8 cellular contexts compared by ENCODE assay signal in the genomic region with DNA sequence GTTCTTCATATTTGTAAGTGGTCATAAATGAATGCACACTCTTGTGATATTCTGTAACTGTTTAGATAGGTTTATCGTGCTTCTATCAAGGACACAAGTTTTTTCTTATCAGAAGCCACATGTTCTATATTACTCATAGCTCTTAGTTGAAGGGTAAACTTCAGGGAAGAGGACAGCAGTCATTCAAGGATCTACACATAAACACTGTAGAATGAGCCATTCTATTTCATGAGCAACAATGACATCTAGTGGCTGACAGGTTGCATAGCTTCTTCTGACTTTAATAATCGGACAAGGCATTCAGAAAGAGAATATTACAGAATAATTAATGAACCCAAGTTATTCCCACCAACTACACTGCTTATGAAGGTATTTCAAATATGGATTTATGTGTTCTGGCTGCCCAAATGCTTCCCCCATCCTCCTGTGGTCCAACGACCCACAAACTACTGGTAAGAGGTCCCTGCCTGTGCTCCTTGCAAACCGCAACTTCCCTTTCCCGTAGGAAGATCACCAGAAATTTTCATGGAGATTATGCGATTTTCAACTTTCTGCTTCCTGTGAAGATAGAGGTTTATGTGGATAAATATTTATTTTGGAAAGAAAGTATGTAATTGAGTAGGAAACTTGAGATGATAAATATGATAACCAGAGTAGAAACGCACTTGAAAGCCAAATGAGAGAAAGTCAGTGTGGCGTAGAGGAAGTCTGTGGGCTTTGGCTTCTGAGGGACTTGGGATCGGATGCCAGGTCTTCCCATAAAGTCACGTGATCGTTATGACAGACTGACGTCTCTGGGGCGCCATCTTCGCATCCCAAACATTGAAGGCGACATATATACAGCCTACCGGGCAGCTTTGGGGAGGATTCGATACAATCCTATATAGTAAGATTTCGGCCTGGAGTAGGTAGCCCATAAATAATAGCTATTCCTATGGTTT. TPM values are rescaled to one million over a fixed set of nuclear protein-coding genes. Genes with fewer than 3 reads are reported as not detected.
DNase-seq lines count a peak whose midpoint lies in the region; ATAC-seq and TF ChIP-seq lines count a peak whose summit lies in the region.

No MANE protein-coding gene starts in this region.

- peaks cover 32% of the 10 kb centered on the region for H3K27me3 Mint-ChIP-seq in activated T-cell treated with anti-CD3 and anti-CD28 coated beads, Interleukin-2, amount 50 U/mL, for 72 hours (ENCODE audit: low read depth)
- no peaks in the 10 kb centered on the region for H3K27me3 Mint-ChIP-seq in endodermal cell (ENCODE audit: insufficient read depth)

- no peaks in the 10 kb centered on the region for H3K4me1 Mint-ChIP-seq in activated T-cell treated with anti-CD3 and anti-CD28 coated beads, Interleukin-2, amount 50 U/mL, for 72 hours (ENCODE audit: low read depth)
- H3K4me1 Mint-ChIP-seq in endodermal cell, result peaks cover 19% of the 10 kb centered on the region

- no peaks in the 10 kb centered on the region for H3K79me2 ChIP-seq in GM23248 (ENCODE audit: insufficient read depth)

- no peak overlapping the region for H4K8ac ChIP-seq in mesenchymal stem cell (ENCODE audit: low read length)

- WGBS in GM23248 (ENCODE audit: low coverage in 1 of 2, low lambda C conversion rate in 2 of 2, missing lambda C conversion rate in 2 of 2), 2 experiments, result 49 to 53% methylated on average over 18 of the region's 18 CpGs
- WGBS in endodermal cell (ENCODE audit: insufficient coverage in 1 of 2, insufficient read length in 1 of 2), 2 experiments, result 73 to 78% methylated on average over 16 to 18 of the region's 18 CpGs
- WGBS in mesenchymal stem cell, result 70% methylated on average over 13 of the region's 18 CpGs

- no peaks in the 10 kb centered on the region for H3K9me3 Mint-ChIP-seq in activated T-cell treated with anti-CD3 and anti-CD28 coated beads, Interleukin-2, amount 50 U/mL, for 72 hours
- H3K9me3 Mint-ChIP-seq in endodermal cell, result no peaks in the 10 kb centered on the region

- H3K36me3 ChIP-seq in GM23248 (ENCODE audit: low read depth), result no peaks in the 10 kb centered on the region
- H3K36me3 ChIP-seq in Peyer's patch, result no peaks in the 10 kb centered on the region
- H3K36me3 ChIP-seq in endodermal cell (ENCODE audit: control insufficient read depth, insufficient read depth, low read length), result no peaks in the 10 kb centered on the region
- no peaks in the 10 kb centered on the region for H3K36me3 ChIP-seq in mesenchymal stem cell (ENCODE audit: control insufficient read depth in 1 of 2, insufficient read depth in 2 of 2, low read depth in 1 of 2, low read length in 2 of 2)

- H3K4me1 ChIP-seq in GM23248 (ENCODE audit: insufficient read depth), result peaks cover 15% of the 10 kb centered on the region
- peaks cover 0 to 3% (median 0%) of the 10 kb centered on the region in 4 donors for H3K4me1 ChIP-seq in Peyer's patch
- H3K4me1 ChIP-seq in endodermal cell (ENCODE audit: control insufficient read depth, insufficient read depth, low read length), result no peaks in the 10 kb centered on the region
- peaks cover 5% of the 10 kb centered on the region for H3K4me1 ChIP-seq in mesenchymal stem cell (ENCODE audit: control insufficient read depth, insufficient read depth, low read depth, low read length)

- no peak overlapping the region for H4K91ac ChIP-seq in mesenchymal stem cell (ENCODE audit: low read length)

- H2BK5ac ChIP-seq in mesenchymal stem cell (ENCODE audit: low read depth, low read length, poor library complexity, severe bottlenecking), result no peak overlapping the region

- H3K18ac ChIP-seq in mesenchymal stem cell (ENCODE audit: low read depth in 1 of 2, low read length in 2 of 2), result no peak overlapping the region

- in situ Hi-C loops in GM23248 (cut with MboI), result loop anchor here (10.0 to 25.0 kb wide), 3 partner anchors 436 to 854 kb away; no protein-coding TSS in a partner anchor

- no peak overlapping the region for H3K14ac ChIP-seq in mesenchymal stem cell (ENCODE audit: low read length in 2 of 2)

- H3K4ac ChIP-seq in mesenchymal stem cell (ENCODE audit: low read depth in 1 of 2, low read length in 2 of 2), result no peak overlapping the region

- H2BK15ac ChIP-seq in mesenchymal stem cell (ENCODE audit: low read depth, poor library complexity, severe bottlenecking), result no peak overlapping the region

- no peak overlapping the region for H2BK120ac ChIP-seq in mesenchymal stem cell (ENCODE audit: low read depth, low read length)

- TF ChIP-seq CTCF in Peyer's patch (IDR thresholded peaks at IDR 0.05) (peak; percentile 38 to 97 (median 82)), endodermal cell (conservative IDR thresholded peaks at IDR 0.05) (peak; percentile 93)

- H2AK5ac ChIP-seq in mesenchymal stem cell (ENCODE audit: low read length, severe bottlenecking), result no peak overlapping the region

- H3K27me3 ChIP-seq in GM23248 (replicated peaks; ENCODE audit: insufficient read depth) (peaks cover 17% of the 10 kb centered on the region; the same call in 1 of the 2 replicates), Peyer's patch (no peaks in the 10 kb centered on the region), endodermal cell (ENCODE audit: control insufficient read depth, insufficient read depth, low read length, poor library complexity, severe bottlenecking) (no peaks in the 10 kb centered on the region), mesenchymal stem cell (ENCODE audit: control insufficient read depth in 1 of 2, insufficient read depth in 1 of 2, low read length in 2 of 2) (no peaks in the 10 kb centered on the region)

- no peak overlapping the region for H3K4me3 Mint-ChIP-seq in activated T-cell treated with anti-CD3 and anti-CD28 coated beads, Interleukin-2, amount 50 U/mL, for 72 hours
- no peak overlapping the region for H3K4me3 Mint-ChIP-seq in endodermal cell

- H3K9ac ChIP-seq in GM23248 (no peak overlapping the region), endodermal cell (ENCODE audit: extremely low read depth, low read length, poor library complexity, severe bottlenecking) (no peak overlapping the region), mesenchymal stem cell (ENCODE audit: low read length) (peak overlapping the region; percentile 26)

- H3K4me3 ChIP-seq in GM23248, result no peak overlapping the region
- no peak overlapping the region for H3K4me3 ChIP-seq in Peyer's patch
- no peak overlapping the region for H3K4me3 ChIP-seq in endodermal cell (ENCODE audit: low read length)
- H3K4me3 ChIP-seq in mesenchymal stem cell (ENCODE audit: insufficient read depth in 1 of 2, low read depth in 1 of 2, low read length in 2 of 2), result no peak overlapping the region

- H4K20me1 ChIP-seq in GM23248 (ENCODE audit: insufficient read depth), result no peaks in the 10 kb centered on the region

- no peak for DNase-seq in activated T-cell treated with anti-CD3 and anti-CD28 coated beads, Interleukin-2, amount 50 U/mL, for 72 hours
- DNase-seq in activated T-cell treated with anti-CD3 and anti-CD28 coated beads for 4 hours (no peak), GM23248 (peak; percentile 67), Kasumi-1 (lab: John Stamatoyannopoulos, UW) (peak; percentile 29 to 42), Peyer's patch (peak in 1 of 3 donors; percentile 49), endodermal cell (no peak), mesenchymal stem cell (peak; percentile 64), occipital lobe (lab: John Stamatoyannopoulos, UW) (no peak)

- H3K4me2 ChIP-seq in GM23248 (ENCODE audit: unreplicated experiment), result no peak overlapping the region
- H3K4me2 ChIP-seq in mesenchymal stem cell (ENCODE audit: low read length, poor library complexity, severe bottlenecking), result no peak overlapping the region

- no peak for TF ChIP-seq POLR2A in Peyer's patch (IDR thresholded peaks at IDR 0.05)

- peaks cover 11% of the 10 kb centered on the region for H3F3A ChIP-seq in GM23248 (ENCODE audit: insufficient read depth)

- H3K9me3 ChIP-seq in GM23248 (ENCODE audit: low read depth) (no peaks in the 10 kb centered on the region), Peyer's patch (no peaks in the 10 kb centered on the region), endodermal cell (ENCODE audit: control insufficient read depth, low read length) (no peaks in the 10 kb centered on the region), mesenchymal stem cell (ENCODE audit: control insufficient read depth, low read length) (no peaks in the 10 kb centered on the region)

- no peak overlapping the region for H2BK12ac ChIP-seq in mesenchymal stem cell (ENCODE audit: low read length in 2 of 2)

- H3K27ac Mint-ChIP-seq in activated T-cell treated with anti-CD3 and anti-CD28 coated beads, Interleukin-2, amount 50 U/mL, for 72 hours, result no peak overlapping the region
- H3K27ac Mint-ChIP-seq in endodermal cell, result no peak overlapping the region

- peak; percentile 55 to 64 for ATAC-seq in activated T-cell treated with anti-CD3 and anti-CD28 coated beads, Interleukin-2, amount 50 U/mL, for 72 hours (replicated peaks in 1 of 2)

- no peaks in the 10 kb centered on the region for H3K79me1 ChIP-seq in mesenchymal stem cell (replicated peaks; ENCODE audit: low read length, poor library complexity, severe bottlenecking)

- no peaks in the 10 kb centered on the region for H3K36me3 Mint-ChIP-seq in activated T-cell treated with anti-CD3 and anti-CD28 coated beads, Interleukin-2, amount 50 U/mL, for 72 hours (ENCODE audit: insufficient read depth in 2 of 2)
- no peaks in the 10 kb centered on the region for H3K36me3 Mint-ChIP-seq in endodermal cell (ENCODE audit: low read depth)

- no peak overlapping the region for H3K23ac ChIP-seq in mesenchymal stem cell (ENCODE audit: low read length in 2 of 2)

- no peaks in the 10 kb centered on the region for H3K9me2 ChIP-seq in GM23248 (ENCODE audit: insufficient read depth)

- H3K27ac ChIP-seq in GM23248 (no peak overlapping the region), Peyer's patch (no peak overlapping the region), endodermal cell (ENCODE audit: low read depth, low read length) (no peak overlapping the region), mesenchymal stem cell (ENCODE audit: low read length, poor library complexity, severe bottlenecking) (no peak overlapping the region)

- H2AFZ ChIP-seq in GM23248, result no peak overlapping the region
- H2AFZ ChIP-seq in mesenchymal stem cell (ENCODE audit: low read depth, low read length), result no peak overlapping the region

RNA-seq across cellular contexts. Expression of gene ABCB5, which starts 16.7 kb away (rescaled TPM):
- total RNA-seq in activated T-cell treated with anti-CD3 and anti-CD28 coated beads, Interleukin-2, amount 50 U/mL, for 72 hours, result not detected
- not detected in 2 replicates for total RNA-seq in GM23248 (2014; rRNA removed; shearing (Covaris generic))
- polyA plus RNA-seq in GM23248 (2016; fragmentation: Nextera tagmentation; extraction: Ambion mirVana), result not detected in 2 replicates
- total RNA-seq in Peyer's patch (10 to 100 TPM in 1 of 4 donors, under 1 TPM in 1, not detected in 2; 0.54 to 14.9 TPM), endodermal cell (not detected), occipital lobe (not detected)
- polyA plus RNA-seq in endodermal cell (2013, experiment 1 of 2), result not detected
- not detected for polyA plus RNA-seq in endodermal cell (2013, experiment 2 of 2)
- 0.07 TPM for polyA plus RNA-seq in mesenchymal stem cell (2013, experiment 1 of 2)
- 0.04 TPM for polyA plus RNA-seq in mesenchymal stem cell (2013, experiment 2 of 2)

Comparison
In these comparisons a context has a peak if more than half of its experiments do, and no peak if none do; other contexts are left out.
1. DNase-seq: peak in GM23248 (single experiment), Kasumi-1 (2 of 2) and mesenchymal stem cell (single experiment); none in activated T-cell treated with anti-CD3 and anti-CD28 coated beads, Interleukin-2, amount 50 U/mL, for 72 hours (0 of 2), activated T-cell treated with anti-CD3 and anti-CD28 coated beads for 4 hours (single experiment), endodermal cell (single experiment) and occipital lobe (single experiment).